23 cellular contexts compared by ENCODE assay signal in the genomic region with DNA sequence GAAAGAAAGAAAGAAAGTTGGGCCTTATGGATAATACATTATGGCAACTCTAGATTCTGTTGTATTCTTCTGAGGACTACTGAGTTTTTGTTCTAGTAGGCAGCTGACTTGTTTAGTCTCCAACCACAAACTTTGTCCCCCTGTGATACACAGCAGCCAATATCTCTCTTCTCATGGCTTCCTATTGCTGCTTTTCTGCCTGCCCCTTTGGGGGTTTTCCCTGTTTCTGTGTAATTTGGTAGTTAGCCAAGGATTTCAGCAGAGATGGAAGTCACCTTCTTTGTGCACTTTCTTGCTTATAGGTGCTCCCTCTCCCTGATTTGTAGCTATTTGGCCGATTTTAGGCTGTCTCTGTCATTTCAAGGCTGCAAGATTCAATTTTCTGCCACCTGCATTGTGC.
DNase-seq lines count a peak whose midpoint lies in the region; ATAC-seq and TF ChIP-seq lines count a peak whose summit lies in the region.
"Had no signal": no experiment of that assay in that cellular context is flagged by ENCODE, and none has a peak within 500 bp of the region (broad histone marks: within the 10 kb centered on the region; RNA-seq: fewer than 3 reads in every experiment).

No MANE protein-coding gene starts in this region.

- H3K4me1 Mint-ChIP-seq in Calu3 (ENCODE audit: low read depth, unreplicated experiment), result peaks cover 8% of the 10 kb centered on the region
- H3K4me1 Mint-ChIP-seq in T-helper 17 cell, result peaks cover 11% of the 10 kb centered on the region

- ATAC-seq in T-helper 17 cell, result peak; percentile 47
- ATAC-seq in HG02973 (IDR thresholded peaks at IDR 0.05; ENCODE audit: unreplicated experiment), result no peak
- ATAC-seq: A549, SK-N-SH treated with all-trans-retinoic acid at 6 μM for 48 hours had no signal

- WGBS in mesodermal cell (ENCODE audit: insufficient coverage in 2 of 2), 2 experiments, result no CpG with 5 or more reads among the region's 1 CpG
- whole genome bisulfite sequencing in SK-N-SH (ENCODE audit: low lambda C conversion rate), result 24% methylated on average over 1 of the region's 1 CpG

- H3K27ac ChIP-seq in mesodermal cell (ENCODE audit: low read depth, low read length, severe bottlenecking) (peak overlapping the region; percentile 30), SK-N-SH (ENCODE audit: low read depth in 2 of 2, low read length in 1 of 2) (no peak overlapping the region)
- H3K27ac ChIP-seq: A549, GM23248 had no signal

- H3K4me3 ChIP-seq in fibroblast of pulmonary artery (replicated peaks; ENCODE audit: low read depth, low read length), result no peak overlapping the region
- H3K4me3 ChIP-seq in mesodermal cell (ENCODE audit: extremely low read depth, insufficient read depth, low read length, poor library complexity, severe bottlenecking), result no peak overlapping the region
- no peak overlapping the region for H3K4me3 ChIP-seq in SK-N-SH (ENCODE audit: low read depth in 2 of 2, low read length in 1 of 2)
- H3K4me3 ChIP-seq: A549, GM23248 had no signal

- H4K20me1 ChIP-seq in SK-N-SH (ENCODE audit: insufficient read depth), result no peaks in the 10 kb centered on the region

- H3K36me3 ChIP-seq in mesodermal cell (ENCODE audit: control insufficient read depth, insufficient read depth, low read length) (no peaks in the 10 kb centered on the region), SK-N-SH (replicated peaks in 1 of 2; ENCODE audit: control insufficient read depth in 1 of 2, insufficient read depth in 2 of 2, low read length in 1 of 2) (peaks cover 0 to 5% of the 10 kb centered on the region in 2 experiments)

- H3K4me3 Mint-ChIP-seq in Calu3 (ENCODE audit: low read depth, unreplicated experiment) (no peak overlapping the region), T-helper 17 cell (no peak overlapping the region)
- H3K4me3 Mint-ChIP-seq: CD4-positive, CD25-positive, alpha-beta regulatory T cell had no signal

- H3K9me3 ChIP-seq in T-helper 17 cell (ENCODE audit: control insufficient read depth, low read length, poor library complexity, severe bottlenecking) (no peaks in the 10 kb centered on the region), mesodermal cell (ENCODE audit: control insufficient read depth, low read length) (peaks cover 7% of the 10 kb centered on the region), SK-N-SH (peaks cover 9% of the 10 kb centered on the region)

- no peak overlapping the region for H2AFZ ChIP-seq in SK-N-SH (ENCODE audit: low read depth)
- H2AFZ ChIP-seq: GM23248 had no signal

- CTCF ChIA-PET in Calu3 (lab: Charles Lee), result no interaction called here
- CTCF ChIA-PET in SK-N-SH (lab: Yijun Ruan, JAX), result interaction anchor here (0.9 to 4.3 kb wide), 3 partner anchors 10 to 27 kb away, joined by 3 to 20 read pairs (median 3); no protein-coding TSS in a partner anchor

- TF ChIP-seq EP300 in SK-N-SH (IDR thresholded peaks at IDR 0.05; ENCODE audit: borderline replicate concordance in 1 of 2, low read depth in 1 of 2, low read length in 1 of 2), result no peak

- no peaks in the 10 kb centered on the region for H3F3A ChIP-seq in SK-N-SH (replicated peaks; ENCODE audit: insufficient read depth)

- H3K27me3 Mint-ChIP-seq in Calu3 (ENCODE audit: unreplicated experiment) (peaks cover 2% of the 10 kb centered on the region), T-helper 17 cell (no peaks in the 10 kb centered on the region)

- no peaks in the 10 kb centered on the region for H3K27me3 ChIP-seq in SK-N-SH (ENCODE audit: insufficient read depth)

- no peaks in the 10 kb centered on the region for H3K79me2 ChIP-seq in SK-N-SH (ENCODE audit: insufficient read depth)

- TF ChIP-seq CTCF in Calu3 (IDR thresholded peaks at IDR 0.05; ENCODE audit: unreplicated experiment) (no peak), fibroblast of pulmonary artery (IDR thresholded peaks at IDR 0.05; ENCODE audit: low read length, missing control alignments) (no peak), SK-N-SH (IDR thresholded peaks at IDR 0.05) (no peak)

- peaks cover 6% of the 10 kb centered on the region for H3K9me3 Mint-ChIP-seq in Calu3 (ENCODE audit: low read depth, unreplicated experiment)

- TF ChIP-seq RAD21 in SK-N-SH (IDR thresholded peaks at IDR 0.05; ENCODE audit: low read length), result no peak

- no peaks in the 10 kb centered on the region for H3K9me2 ChIP-seq in SK-N-SH

- no TSS peak for BruUV-seq in Calu3 (replicated peaks; lab: Mats Ljungman, UMichigan)

- no peaks in the 10 kb centered on the region for H3K36me3 Mint-ChIP-seq in Calu3 (ENCODE audit: insufficient read depth, unreplicated experiment)
- peaks cover 3% of the 10 kb centered on the region for H3K36me3 Mint-ChIP-seq in T-helper 17 cell (ENCODE audit: low read depth)

- peak; percentile 4 for DNase-seq in Calu3
- DNase-seq in T-helper 17 cell, result no peak
- DNase-seq in fibroblast of pulmonary artery (ENCODE audit: low read depth), result peak; percentile 35
- DNase-seq in SK-N-SH, result no peak
- no peak for DNase-seq in midbrain (lab: John Stamatoyannopoulos, UW)
- DNase-seq: CD4-positive, CD25-positive, alpha-beta regulatory T cell; COR-L47; DMS 273 treated with DMSO at 0.1 percent for 48 hours; GM23248; HCEC 1CT; KG1; NCI-H1105; NCI-H146; NCI-H2029; NCI-H226; NCI-H510A treated with DMSO at 0.1 percent for 48 hours; NCI-H774; NK-92 treated with Interleukin-12 subunit alpha and Interleukin-12 subunit beta, amount 100 ng/mL, for 24 hours; SIG-M5 had no signal

- peaks cover 18% of the 10 kb centered on the region for H3K4me1 ChIP-seq in mesodermal cell (ENCODE audit: control insufficient read depth, insufficient read depth, low read length, poor library complexity, severe bottlenecking)
- no peaks in the 10 kb centered on the region; a peak in 1 of 4 replicates for H3K4me1 ChIP-seq in SK-N-SH (ENCODE audit: control insufficient read depth in 1 of 2, insufficient read depth in 2 of 2, low read depth in 1 of 2, low read length in 1 of 2)
- H3K4me1 ChIP-seq: A549 had no signal

- no peak overlapping the region for H3K27ac Mint-ChIP-seq in Calu3 (ENCODE audit: unreplicated experiment)
- H3K27ac Mint-ChIP-seq in T-helper 17 cell, result no peak overlapping the region
- H3K27ac Mint-ChIP-seq: CD4-positive, CD25-positive, alpha-beta regulatory T cell had no signal

- POLR2A ChIA-PET in SK-N-SH (lab: Yijun Ruan, JAX), result no interaction called here

- no peak overlapping the region for H3K4me2 ChIP-seq in SK-N-SH
- H3K4me2 ChIP-seq: A549 had no signal

- intact Hi-C loops in Calu3 (cut with micrococcal nuclease; ENCODE audit: unreplicated experiment), result no loop called here

- H3K9ac ChIP-seq in SK-N-SH, result no peak overlapping the region
- H3K9ac ChIP-seq: GM23248 had no signal

TF ChIP-seq in SK-N-SH, 30 proteins besides CTCF, POLR2A, EP300 and RAD21 (continues in another document):
- no peak for TF ChIP-seq RXRA (IDR thresholded peaks at IDR 0.05; ENCODE audit: borderline replicate concordance, low read depth)
- TF ChIP-seq MXI1 (IDR thresholded peaks at IDR 0.05; ENCODE audit: low read depth, low read length), result no peak
- no peak for TF ChIP-seq GABPA (IDR thresholded peaks at IDR 0.05; ENCODE audit: low read depth)
- TF ChIP-seq RFX5 (IDR thresholded peaks at IDR 0.05; ENCODE audit: low read length), result no peak
- TF ChIP-seq USF1 (IDR thresholded peaks at IDR 0.05; ENCODE audit: borderline replicate concordance, low read depth), result no peak
- TF ChIP-seq FOSL2 (IDR thresholded peaks at IDR 0.05; ENCODE audit: borderline replicate concordance, low read depth), result no peak
- TF ChIP-seq, protein P1, sequence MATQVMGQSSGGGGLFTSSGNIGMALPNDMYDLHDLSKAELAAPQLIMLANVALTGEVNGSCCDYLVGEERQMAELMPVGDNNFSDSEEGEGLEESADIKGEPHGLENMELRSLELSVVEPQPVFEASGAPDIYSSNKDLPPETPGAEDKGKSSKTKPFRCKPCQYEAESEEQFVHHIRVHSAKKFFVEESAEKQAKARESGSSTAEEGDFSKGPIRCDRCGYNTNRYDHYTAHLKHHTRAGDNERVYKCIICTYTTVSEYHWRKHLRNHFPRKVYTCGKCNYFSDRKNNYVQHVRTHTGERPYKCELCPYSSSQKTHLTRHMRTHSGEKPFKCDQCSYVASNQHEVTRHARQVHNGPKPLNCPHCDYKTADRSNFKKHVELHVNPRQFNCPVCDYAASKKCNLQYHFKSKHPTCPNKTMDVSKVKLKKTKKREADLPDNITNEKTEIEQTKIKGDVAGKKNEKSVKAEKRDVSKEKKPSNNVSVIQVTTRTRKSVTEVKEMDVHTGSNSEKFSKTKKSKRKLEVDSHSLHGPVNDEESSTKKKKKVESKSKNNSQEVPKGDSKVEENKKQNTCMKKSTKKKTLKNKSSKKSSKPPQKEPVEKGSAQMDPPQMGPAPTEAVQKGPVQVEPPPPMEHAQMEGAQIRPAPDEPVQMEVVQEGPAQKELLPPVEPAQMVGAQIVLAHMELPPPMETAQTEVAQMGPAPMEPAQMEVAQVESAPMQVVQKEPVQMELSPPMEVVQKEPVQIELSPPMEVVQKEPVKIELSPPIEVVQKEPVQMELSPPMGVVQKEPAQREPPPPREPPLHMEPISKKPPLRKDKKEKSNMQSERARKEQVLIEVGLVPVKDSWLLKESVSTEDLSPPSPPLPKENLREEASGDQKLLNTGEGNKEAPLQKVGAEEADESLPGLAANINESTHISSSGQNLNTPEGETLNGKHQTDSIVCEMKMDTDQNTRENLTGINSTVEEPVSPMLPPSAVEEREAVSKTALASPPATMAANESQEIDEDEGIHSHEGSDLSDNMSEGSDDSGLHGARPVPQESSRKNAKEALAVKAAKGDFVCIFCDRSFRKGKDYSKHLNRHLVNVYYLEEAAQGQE (IDR thresholded peaks at IDR 0.05; ENCODE audit: low read depth, low read length), result no peak
- no peak for TF ChIP-seq YY1 (IDR thresholded peaks at IDR 0.05; ENCODE audit: low read depth)
- TF ChIP-seq, protein P2, sequence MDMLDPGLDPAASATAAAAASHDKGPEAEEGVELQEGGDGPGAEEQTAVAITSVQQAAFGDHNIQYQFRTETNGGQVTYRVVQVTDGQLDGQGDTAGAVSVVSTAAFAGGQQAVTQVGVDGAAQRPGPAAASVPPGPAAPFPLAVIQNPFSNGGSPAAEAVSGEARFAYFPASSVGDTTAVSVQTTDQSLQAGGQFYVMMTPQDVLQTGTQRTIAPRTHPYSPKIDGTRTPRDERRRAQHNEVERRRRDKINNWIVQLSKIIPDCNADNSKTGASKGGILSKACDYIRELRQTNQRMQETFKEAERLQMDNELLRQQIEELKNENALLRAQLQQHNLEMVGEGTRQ (IDR thresholded peaks at IDR 0.05; ENCODE audit: borderline replicate concordance, low read depth, low read length), result no peak
- TF ChIP-seq SIN3A (IDR thresholded peaks at IDR 0.05; ENCODE audit: borderline replicate concordance, low read depth, low read length), result no peak

Comparison
In these comparisons a context has a peak if more than half of its experiments do, and no peak if none do; other contexts are left out.
1. DNase-seq: peak in Calu3 (single experiment) and fibroblast of pulmonary artery (single experiment); none in T-helper 17 cell (0 of 3), SK-N-SH (single experiment) and midbrain (single experiment).